18 cellular contexts compared by ENCODE assay signal in the genomic region with DNA sequence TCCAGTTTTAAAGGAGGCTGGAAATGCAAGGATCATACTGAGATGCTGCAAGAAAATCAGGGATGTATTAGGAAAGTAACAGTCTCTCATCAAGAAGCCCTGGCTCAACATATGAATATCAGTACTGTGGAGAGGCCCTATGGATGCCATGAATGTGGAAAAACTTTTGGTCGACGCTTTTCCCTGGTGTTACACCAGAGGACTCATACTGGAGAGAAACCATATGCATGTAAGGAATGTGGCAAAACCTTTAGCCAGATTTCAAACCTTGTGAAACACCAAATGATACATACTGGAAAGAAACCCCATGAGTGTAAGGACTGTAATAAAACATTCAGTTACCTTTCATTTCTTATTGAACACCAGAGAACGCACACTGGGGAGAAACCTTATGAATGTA. TPM values are rescaled to one million over a fixed set of nuclear protein-coding genes. Genes with fewer than 3 reads are reported as not detected.
A peak's percentile ranks its signal among the peaks of the same experiment; 100 is the strongest.
DNase-seq lines count a peak whose midpoint lies in the region; ATAC-seq, FAIRE-seq and TF ChIP-seq lines count a peak whose summit lies in the region.
"Had no signal": no experiment of that assay in that cellular context is flagged by ENCODE, and none has a peak within 500 bp of the region (broad histone marks: within the 10 kb centered on the region; RNA-seq: fewer than 3 reads in every experiment).

No MANE protein-coding gene starts in this region.

- peaks cover 31% of the 10 kb centered on the region for H3K9me3 Mint-ChIP-seq in activated naive CD8-positive, alpha-beta T cell (ENCODE audit: low read depth)
- H3K9me3 Mint-ChIP-seq in activated naive CD8-positive, alpha-beta T cell treated with anti-CD3 and anti-CD28 coated beads, Interleukin-2, amount 50 U/mL, for 24 hours: peaks cover 72% of the 10 kb centered on the region
- H3K9me3 Mint-ChIP-seq in astrocyte (ENCODE audit: unreplicated experiment): peaks cover 90% of the 10 kb centered on the region
- peaks cover 88% of the 10 kb centered on the region for H3K9me3 Mint-ChIP-seq in activated T-helper 2 cell treated with anti-CD3 and anti-CD28 coated beads, Interferon-gamma antibody, Interleukin-2, Interleukin-4, amounts not matched to agents 10 μg/mL and 5 μg/mL and 100 μg/mL, durations not matched to agents 14 hours and 24 hours and 36 hours

- TF ChIP-seq CTCF in astrocyte (IDR thresholded peaks at IDR 0.05; ENCODE audit: insufficient read depth, low read depth, low read length) (no peak), hepatocyte (IDR thresholded peaks at IDR 0.05; ENCODE audit: poor library complexity) (no peak), thoracic aorta (IDR thresholded peaks at IDR 0.05) (no peak)

- no peak overlapping the region for H3K27ac ChIP-seq in astrocyte (ENCODE audit: low read depth, low read length)
- H3K27ac ChIP-seq in hepatocyte: no peak overlapping the region
- no peak overlapping the region for H3K27ac ChIP-seq in thoracic aorta
- H3K27ac ChIP-seq: prostate gland had no signal

- no peaks in the 10 kb centered on the region for H3K27me3 Mint-ChIP-seq in activated naive CD8-positive, alpha-beta T cell
- no peaks in the 10 kb centered on the region for H3K27me3 Mint-ChIP-seq in activated naive CD8-positive, alpha-beta T cell treated with anti-CD3 and anti-CD28 coated beads, Interleukin-2, amount 50 U/mL, for 24 hours
- H3K27me3 Mint-ChIP-seq in astrocyte (ENCODE audit: low read depth, unreplicated experiment): no peaks in the 10 kb centered on the region
- H3K27me3 Mint-ChIP-seq in activated T-helper 2 cell treated with anti-CD3 and anti-CD28 coated beads, Interferon-gamma antibody, Interleukin-2, Interleukin-4, amounts not matched to agents 10 μg/mL and 5 μg/mL and 100 μg/mL, durations not matched to agents 14 hours and 24 hours and 36 hours (ENCODE audit: low read depth): no peaks in the 10 kb centered on the region
- H3K27me3 Mint-ChIP-seq: activated naive CD4-positive, alpha-beta T cell treated with anti-CD3 and anti-CD28 coated beads, Interleukin-2, amount 10 ng/mL, durations not matched to agents 7 days and 5 days; natural killer cell treated with Interleukin-12 subunit alpha and Interleukin-12 subunit beta and Interleukin-15 and Interleukin-18, amount 100 ng/mL, for 72 hours had no signal

- no peaks in the 10 kb centered on the region for H4K20me1 ChIP-seq in astrocyte (ENCODE audit: insufficient read depth, low read length)
- no peaks in the 10 kb centered on the region for H4K20me1 ChIP-seq in hepatocyte (ENCODE audit: insufficient read depth, poor library complexity, severe bottlenecking)

- H3K9me3 ChIP-seq in astrocyte (ENCODE audit: insufficient read depth, low read depth, low read length): peaks cover 54% of the 10 kb centered on the region
- H3K9me3 ChIP-seq in hepatocyte (ENCODE audit: low read depth): peaks cover 99% of the 10 kb centered on the region
- peaks cover 100% of the 10 kb centered on the region for H3K9me3 ChIP-seq in thoracic aorta

- H3K36me3 ChIP-seq in astrocyte (ENCODE audit: insufficient read depth, low read length) (peaks cover 46% of the 10 kb centered on the region), hepatocyte (replicated peaks; ENCODE audit: insufficient read depth, low read depth) (peaks cover 46% of the 10 kb centered on the region), thoracic aorta (peaks cover 70% of the 10 kb centered on the region)

- H3K4me2 ChIP-seq in astrocyte (ENCODE audit: low read length) (no peak overlapping the region), hepatocyte (no peak overlapping the region)

- H3K4me3 Mint-ChIP-seq in activated naive CD8-positive, alpha-beta T cell: no peak overlapping the region
- no peak overlapping the region for H3K4me3 Mint-ChIP-seq in activated naive CD8-positive, alpha-beta T cell treated with anti-CD3 and anti-CD28 coated beads, Interleukin-2, amount 50 U/mL, for 24 hours
- no peak overlapping the region for H3K4me3 Mint-ChIP-seq in astrocyte (ENCODE audit: unreplicated experiment)
- H3K4me3 Mint-ChIP-seq in activated T-helper 2 cell treated with anti-CD3 and anti-CD28 coated beads, Interferon-gamma antibody, Interleukin-2, Interleukin-4, amounts not matched to agents 10 μg/mL and 5 μg/mL and 100 μg/mL, durations not matched to agents 14 hours and 24 hours and 36 hours (ENCODE audit: low read depth): no peak overlapping the region
- H3K4me3 Mint-ChIP-seq: activated naive CD4-positive, alpha-beta T cell treated with anti-CD3 and anti-CD28 coated beads, Interleukin-2, amount 10 ng/mL, durations not matched to agents 7 days and 5 days; natural killer cell treated with Interleukin-12 subunit alpha and Interleukin-12 subunit beta and Interleukin-15 and Interleukin-18, amount 100 ng/mL, for 72 hours had no signal

- H3K79me2 ChIP-seq in astrocyte (ENCODE audit: insufficient read depth, low read length): no peaks in the 10 kb centered on the region
- peaks cover 2% of the 10 kb centered on the region for H3K79me2 ChIP-seq in hepatocyte

- H3K27me3 ChIP-seq in astrocyte (ENCODE audit: insufficient read depth, low read length): no peaks in the 10 kb centered on the region
- H3K27me3 ChIP-seq in hepatocyte: no peaks in the 10 kb centered on the region
- no peaks in the 10 kb centered on the region for H3K27me3 ChIP-seq in thoracic aorta (replicated peaks; ENCODE audit: insufficient read depth)

- no peaks in the 10 kb centered on the region for H3K4me1 Mint-ChIP-seq in activated naive CD8-positive, alpha-beta T cell (ENCODE audit: low read depth)
- H3K4me1 Mint-ChIP-seq in activated naive CD8-positive, alpha-beta T cell treated with anti-CD3 and anti-CD28 coated beads, Interleukin-2, amount 50 U/mL, for 24 hours: peaks cover 2% of the 10 kb centered on the region
- no peaks in the 10 kb centered on the region for H3K4me1 Mint-ChIP-seq in astrocyte (ENCODE audit: low read depth, unreplicated experiment)
- no peaks in the 10 kb centered on the region for H3K4me1 Mint-ChIP-seq in activated T-helper 2 cell treated with anti-CD3 and anti-CD28 coated beads, Interferon-gamma antibody, Interleukin-2, Interleukin-4, amounts not matched to agents 10 μg/mL and 5 μg/mL and 100 μg/mL, durations not matched to agents 14 hours and 24 hours and 36 hours (ENCODE audit: low read depth)
- H3K4me1 Mint-ChIP-seq: activated naive CD4-positive, alpha-beta T cell treated with anti-CD3 and anti-CD28 coated beads, Interleukin-2, amount 10 ng/mL, durations not matched to agents 7 days and 5 days had no signal

- no peak for FAIRE-seq in astrocyte (lab: Jason Lieb, UNC)
- FAIRE-seq: frontal cortex had no signal

- H3K9ac ChIP-seq in astrocyte (ENCODE audit: low read length): no peak overlapping the region

- 100% methylated on average over 3 of the region's 3 CpGs for WGBS in hepatocyte (ENCODE audit: low lambda C conversion rate, missing lambda C conversion rate)

- peaks cover 64% of the 10 kb centered on the region for H3K36me3 Mint-ChIP-seq in activated naive CD8-positive, alpha-beta T cell
- peaks cover 98% of the 10 kb centered on the region for H3K36me3 Mint-ChIP-seq in activated naive CD8-positive, alpha-beta T cell treated with anti-CD3 and anti-CD28 coated beads, Interleukin-2, amount 50 U/mL, for 24 hours (ENCODE audit: low read depth)
- peaks cover 88% of the 10 kb centered on the region for H3K36me3 Mint-ChIP-seq in astrocyte (ENCODE audit: low read depth, unreplicated experiment)
- peaks cover 87% of the 10 kb centered on the region for H3K36me3 Mint-ChIP-seq in activated T-helper 2 cell treated with anti-CD3 and anti-CD28 coated beads, Interferon-gamma antibody, Interleukin-2, Interleukin-4, amounts not matched to agents 10 μg/mL and 5 μg/mL and 100 μg/mL, durations not matched to agents 14 hours and 24 hours and 36 hours (ENCODE audit: low read depth)

- DNase-seq in activated naive CD8-positive, alpha-beta T cell treated with anti-CD3 and anti-CD28 coated beads, Interleukin-2, amount 50 U/mL, for 24 hours: no peak
- DNase-seq in astrocyte (ENCODE audit: low read depth): no peak
- DNase-seq in hepatocyte (ENCODE audit: low spot score): no peak
- no peak for DNase-seq in thoracic aorta (ENCODE audit: low spot score)
- DNase-seq in activated T-helper 2 cell treated with anti-CD3 and anti-CD28 coated beads, Interferon-gamma antibody, Interleukin-2, Interleukin-4, amounts not matched to agents 10 μg/mL and 5 μg/mL and 100 μg/mL, durations not matched to agents 14 hours and 24 hours and 36 hours (ENCODE audit: low spot score): no peak
- DNase-seq in C1 segment of cervical spinal cord (lab: John Stamatoyannopoulos, UW): no peak
- DNase-seq: activated CD4-positive, alpha-beta T cell treated with anti-CD3 and anti-CD28 coated beads for 48 hours; activated naive CD4-positive, alpha-beta T cell treated with anti-CD3 and anti-CD28 coated beads, Interleukin-2, amount 10 ng/mL, durations not matched to agents 7 days and 5 days; caudate nucleus; effector memory CD4-positive, alpha-beta T cell; NCI-H1930; NCI-H524 treated with DMSO at 0.1 percent for 48 hours; stimulated activated naive CD4-positive, alpha-beta T cell treated with Interleukin-2 at 50 U/mL for 16 hours had no signal

- no peaks in the 10 kb centered on the region for H3K9me2 ChIP-seq in hepatocyte (replicated peaks; ENCODE audit: insufficient read depth)

- ATAC-seq in activated naive CD8-positive, alpha-beta T cell treated with anti-CD3 and anti-CD28 coated beads, Interleukin-2, amount 50 U/mL, for 24 hours: no peak
- ATAC-seq in thoracic aorta (ENCODE audit: insufficient number of reproducible peaks, low FRiP score, low read depth) (no peak), HG02970 (IDR thresholded peaks at IDR 0.05; ENCODE audit: low FRiP score, unreplicated experiment) (no peak)
- ATAC-seq: natural killer cell treated with Interleukin-12 subunit alpha and Interleukin-12 subunit beta and Interleukin-15 and Interleukin-18, amount 100 ng/mL, for 72 hours had no signal

- H3K4me1 ChIP-seq in astrocyte (ENCODE audit: insufficient read depth, low read length): no peaks in the 10 kb centered on the region
- H3K4me1 ChIP-seq in hepatocyte (ENCODE audit: insufficient read depth): no peaks in the 10 kb centered on the region
- no peaks in the 10 kb centered on the region for H3K4me1 ChIP-seq in thoracic aorta (ENCODE audit: control insufficient read depth in 1 of 2, low read depth in 2 of 2)
- H3K4me1 ChIP-seq: prostate gland had no signal

- peak overlapping the region; percentile 6 for H3K4me3 ChIP-seq in astrocyte (ENCODE audit: insufficient read depth, low read depth, low read length)
- peak overlapping the region; percentile 8 for H3K4me3 ChIP-seq in hepatocyte
- H3K4me3 ChIP-seq in thoracic aorta: peak overlapping the region; percentile 4
- H3K4me3 ChIP-seq: prostate gland had no signal

- intact Hi-C loops in activated T-helper 2 cell treated with anti-CD3 and anti-CD28 coated beads, Interferon-gamma antibody, Interleukin-2, Interleukin-4, amounts not matched to agents 10 μg/mL and 5 μg/mL and 100 μg/mL, durations not matched to agents 14 hours and 24 hours and 36 hours (cut with micrococcal nuclease): no loop called here

- no peak overlapping the region for H2AFZ ChIP-seq in astrocyte (ENCODE audit: low read depth, low read length)
- no peak overlapping the region for H2AFZ ChIP-seq in hepatocyte

- peak overlapping the region; percentile 24 for H3K27ac Mint-ChIP-seq in activated naive CD8-positive, alpha-beta T cell
- no peak overlapping the region for H3K27ac Mint-ChIP-seq in activated naive CD8-positive, alpha-beta T cell treated with anti-CD3 and anti-CD28 coated beads, Interleukin-2, amount 50 U/mL, for 24 hours
- no peak overlapping the region for H3K27ac Mint-ChIP-seq in astrocyte (ENCODE audit: unreplicated experiment)
- no peak overlapping the region for H3K27ac Mint-ChIP-seq in activated T-helper 2 cell treated with anti-CD3 and anti-CD28 coated beads, Interferon-gamma antibody, Interleukin-2, Interleukin-4, amounts not matched to agents 10 μg/mL and 5 μg/mL and 100 μg/mL, durations not matched to agents 14 hours and 24 hours and 36 hours
- H3K27ac Mint-ChIP-seq: activated naive CD4-positive, alpha-beta T cell treated with anti-CD3 and anti-CD28 coated beads, Interleukin-2, amount 10 ng/mL, durations not matched to agents 7 days and 5 days; natural killer cell treated with Interleukin-12 subunit alpha and Interleukin-12 subunit beta and Interleukin-15 and Interleukin-18, amount 100 ng/mL, for 72 hours had no signal

RNA-seq across cellular contexts. Expression of a gene that starts 24.5 kb away (rescaled TPM):
- total RNA-seq in astrocyte (1.2 TPM in 2 replicates), hepatocyte (2.2 TPM in 2 replicates), thoracic aorta (1 to 10 TPM; 4.3 to 5.4 TPM)
- polyA plus RNA-seq in hepatocyte: 0.19 and 0.24 TPM in 2 replicates
- 2.0 and 2.3 TPM in 2 replicates for total RNA-seq in activated T-helper 2 cell treated with anti-CD3 and anti-CD28 coated beads, Interferon-gamma antibody, Interleukin-2, Interleukin-4, amounts not matched to agents 10 μg/mL and 5 μg/mL and 100 μg/mL, durations not matched to agents 14 hours and 24 hours and 36 hours

RNA-seq across cellular contexts. Expression of a gene that starts 24.8 kb away (rescaled TPM):
- total RNA-seq in astrocyte (7.3 and 7.6 TPM in 2 replicates), hepatocyte (14.3 and 14.4 TPM in 2 replicates), thoracic aorta (10 to 100 TPM; 13.9 to 14.7 TPM)
- polyA plus RNA-seq in hepatocyte: 5.4 and 7.3 TPM in 2 replicates
- 4.9 and 6.3 TPM in 2 replicates for total RNA-seq in activated T-helper 2 cell treated with anti-CD3 and anti-CD28 coated beads, Interferon-gamma antibody, Interleukin-2, Interleukin-4, amounts not matched to agents 10 μg/mL and 5 μg/mL and 100 μg/mL, durations not matched to agents 14 hours and 24 hours and 36 hours

RNA-seq across cellular contexts. Expression of a gene that starts 24.9 kb away (rescaled TPM):
- total RNA-seq in astrocyte: 17.2 and 17.6 TPM in 2 replicates
- 21.1 and 24.1 TPM in 2 replicates for total RNA-seq in hepatocyte
- 14.7 and 21.8 TPM in 2 replicates for polyA plus RNA-seq in hepatocyte
- 10 to 100 TPM in 1 of 2 donors, 1 to 10 TPM in 1; 5.0 to 16.2 TPM for total RNA-seq in thoracic aorta
- total RNA-seq in activated T-helper 2 cell treated with anti-CD3 and anti-CD28 coated beads, Interferon-gamma antibody, Interleukin-2, Interleukin-4, amounts not matched to agents 10 μg/mL and 5 μg/mL and 100 μg/mL, durations not matched to agents 14 hours and 24 hours and 36 hours: 14.4 and 15.3 TPM in 2 replicates
